18 cellular contexts compared by ENCODE assay signal in the genomic region with DNA sequence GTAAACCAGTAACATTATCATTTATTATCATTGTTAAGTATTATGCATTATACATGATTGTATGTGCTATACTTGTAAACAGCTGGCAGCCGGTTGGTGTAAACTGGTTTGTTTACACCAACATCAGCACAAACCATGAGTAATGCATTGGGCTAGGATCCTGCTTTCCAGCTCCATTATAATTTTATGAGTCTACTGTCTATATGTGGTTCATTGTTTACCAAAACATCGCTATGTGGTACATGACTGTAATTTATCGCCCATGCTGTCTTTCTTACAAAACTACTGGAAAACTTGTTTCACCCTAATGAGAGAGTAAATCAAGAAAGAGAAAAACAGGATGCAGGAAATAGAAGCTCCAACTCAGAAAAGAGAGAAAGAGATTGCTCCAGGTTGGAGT.
DNase-seq lines count a peak whose midpoint lies in the region; ATAC-seq, FAIRE-seq and TF ChIP-seq lines count a peak whose summit lies in the region.
"Had no signal": no experiment of that assay in that cellular context is flagged by ENCODE, and none has a peak within 500 bp of the region (broad histone marks: within the 10 kb centered on the region; RNA-seq: fewer than 3 reads in every experiment).

No MANE protein-coding gene starts in this region.

- TF ChIP-seq CTCF in PC-3 (conservative IDR thresholded peaks at IDR 0.05; ENCODE audit: low read depth, low read length): no peak
- TF ChIP-seq CTCF in fibroblast of villous mesenchyme (IDR thresholded peaks at IDR 0.05; ENCODE audit: insufficient read depth, low read depth, low read length): no peak

- no peaks in the 10 kb centered on the region for H3K36me3 ChIP-seq in PC-3 (ENCODE audit: low read depth, low read length)
- H3K36me3 ChIP-seq: HAP-1 had no signal

- peaks cover 10% of the 10 kb centered on the region for H3K4me1 ChIP-seq in PC-3 (ENCODE audit: insufficient read depth, low read length)
- H3K4me1 ChIP-seq: Caco-2, HAP-1 had no signal

- H3K4me2 ChIP-seq in PC-3 (ENCODE audit: low read length): no peak overlapping the region
- H3K4me2 ChIP-seq: GM23338 had no signal

- no peak overlapping the region for H3K9ac ChIP-seq in PC-3 (ENCODE audit: low read length)

- no peaks in the 10 kb centered on the region for H3F3A ChIP-seq in PC-3 (ENCODE audit: low read length, unreplicated experiment)

- POLR2A ChIA-PET in PC-3 (lab: Charles Lee; ENCODE audit: unreplicated experiment): no interaction called here

- H3K4me3 ChIP-seq in PC-3 (ENCODE audit: low read length): no peak overlapping the region
- H3K4me3 ChIP-seq in fibroblast of villous mesenchyme (ENCODE audit: low read depth, low read length): no peak overlapping the region
- H3K4me3 ChIP-seq: GM23338, HAP-1 had no signal

- H2AFZ ChIP-seq in PC-3 (ENCODE audit: low read length): no peak overlapping the region
- H2AFZ ChIP-seq: GM23338 had no signal

- H3K27ac ChIP-seq in PC-3 (ENCODE audit: low read length): no peak overlapping the region

- no peaks in the 10 kb centered on the region for H3K79me2 ChIP-seq in PC-3 (ENCODE audit: low read length)

- intact Hi-C loops in PC-3 (cut with micrococcal nuclease): no loop called here

- CTCF ChIA-PET in PC-3 (lab: Charles Lee): no interaction called here

- no peaks in the 10 kb centered on the region for H3K27me3 ChIP-seq in PC-3 (ENCODE audit: low read length)

- FAIRE-seq in GM19239 (lab: Jason Lieb, UNC) (peak; percentile 8), HTR-8/SVneo (lab: Jason Lieb, UNC) (no peak)
- FAIRE-seq: GM18507, H54 had no signal

- ATAC-seq in PC-3: no peak
- ATAC-seq in GM19397 (IDR thresholded peaks at IDR 0.05; ENCODE audit: unreplicated experiment): no peak
- ATAC-seq: GM23338 had no signal

- no peak for DNase-seq in GM19239 (ENCODE audit: insufficient read length, low spot score)
- peak; percentile 18 for DNase-seq in HCEC 1CT
- peak; percentile 23 for DNase-seq in PC-3
- peak; percentile 80 for DNase-seq in fibroblast of villous mesenchyme (ENCODE audit: low read depth)
- no peak for DNase-seq in NCI-H128 (lab: John Stamatoyannopoulos, UW; ENCODE audit: unreplicated experiment)
- no peak for DNase-seq in dedifferentiated amniotic fluid mesenchymal stem cell (ENCODE audit: extremely low spot score)
- no peak for DNase-seq in HTR-8/SVneo (ENCODE audit: insufficient read length, low spot score)
- DNase-seq: C1 segment of cervical spinal cord; Caco-2; CD4-positive, alpha-beta memory T cell; DMS153; DND-41; GF-D8 had no signal

- no peaks in the 10 kb centered on the region for H3K9me3 ChIP-seq in PC-3 (ENCODE audit: low read length)
- H3K9me3 ChIP-seq: Caco-2, HAP-1 had no signal

- BruUV-seq in PC-3 (replicated peaks; lab: Mats Ljungman, UMichigan): no TSS peak

- no peaks in the 10 kb centered on the region for H3K9me2 ChIP-seq in PC-3 (replicated peaks; ENCODE audit: low read length)

- no peaks in the 10 kb centered on the region for H4K20me1 ChIP-seq in PC-3 (ENCODE audit: low read length)

Comparison
In these comparisons a context has a peak if more than half of its experiments do, and no peak if none do; other contexts are left out.
1. DNase-seq: peak in HCEC 1CT (single experiment), PC-3 (single experiment) and fibroblast of villous mesenchyme (single experiment); none in GM19239 (single experiment), NCI-H128 (single experiment), dedifferentiated amniotic fluid mesenchymal stem cell (single experiment) and HTR-8/SVneo (single experiment).